ENCODE assay signal across 26 cellular contexts in the genomic region with DNA sequence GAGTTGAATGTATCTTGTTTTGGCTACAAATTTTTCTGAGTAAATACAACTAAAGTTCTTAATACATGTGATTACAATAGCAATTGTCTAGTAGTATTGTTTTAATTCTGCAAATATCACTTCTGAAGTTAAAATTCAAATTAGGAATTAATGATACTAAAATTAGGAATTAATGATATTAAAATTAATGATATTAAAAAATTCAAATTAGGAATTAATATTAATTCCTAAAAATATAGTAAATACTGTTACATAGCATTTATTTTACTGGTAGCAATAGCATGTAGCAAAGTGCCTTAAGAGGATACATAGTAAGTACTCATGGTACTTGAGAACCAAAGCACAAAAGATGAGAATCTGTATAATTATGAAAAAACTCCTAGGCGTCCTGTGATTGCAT.
"Had no signal": no experiment of that assay in that cellular context is flagged by ENCODE, and none has a peak within 500 bp of the region (broad histone marks: within the 10 kb centered on the region; RNA-seq: fewer than 3 reads in every experiment).

No MANE protein-coding gene starts in this region.

- H3K27me3 ChIP-seq: heart right ventricle, hepatocyte, left lung, neutrophil, spleen, tibial nerve, vagina had no signal

- H3K27ac Mint-ChIP-seq: naive thymus-derived CD8-positive, alpha-beta T cell; nephron; stimulated activated effector memory CD8-positive, alpha-beta T cell treated with anti-CD3 and anti-CD28 coated beads, Interleukin-12 subunit alpha, Interleukin-12 subunit beta, amount 100 ng/mL, for 72 hours; stimulated activated naive CD8-positive, alpha-beta T cell treated with anti-CD3 and anti-CD28 coated beads, Interleukin-15, Interleukin-2, amounts not matched to agents 100 ng/mL and 50 ng/mL, for 24 hours; type B pancreatic cell had no signal

- ATAC-seq: heart right ventricle; left colon; left lung; lower lobe of right lung; naive thymus-derived CD8-positive, alpha-beta T cell; right cardiac atrium; sciatic nerve; stimulated activated effector memory CD8-positive, alpha-beta T cell treated with anti-CD3 and anti-CD28 coated beads, Interleukin-12 subunit alpha, Interleukin-12 subunit beta, amount 100 ng/mL, for 72 hours had no signal

- FAIRE-seq: keratinocyte had no signal

- H3K4me1 ChIP-seq: left lung, lower lobe of right lung, prostate gland, spleen, tibial nerve, vagina had no signal

- H3K27ac ChIP-seq: hepatocyte, left lung, lower lobe of right lung, neutrophil, prostate gland, skin epidermis, spleen, tibial nerve, vagina had no signal

- H3K9me3 ChIP-seq: left lung, lower lobe of right lung, neutrophil, prostate gland, vagina had no signal

- H3K27me3 Mint-ChIP-seq: naive thymus-derived CD8-positive, alpha-beta T cell; stimulated activated naive CD8-positive, alpha-beta T cell treated with anti-CD3 and anti-CD28 coated beads, Interleukin-15, Interleukin-2, amounts not matched to agents 100 ng/mL and 50 ng/mL, for 24 hours; type B pancreatic cell had no signal

- H3K4me1 Mint-ChIP-seq: nephron; neural crest cell; stimulated activated effector memory CD8-positive, alpha-beta T cell treated with anti-CD3 and anti-CD28 coated beads, Interleukin-12 subunit alpha, Interleukin-12 subunit beta, amount 100 ng/mL, for 72 hours had no signal

- H2AFZ ChIP-seq: hepatocyte had no signal

- H3K4me3 Mint-ChIP-seq: naive thymus-derived CD8-positive, alpha-beta T cell; nephron; neural crest cell; stimulated activated effector memory CD8-positive, alpha-beta T cell treated with anti-CD3 and anti-CD28 coated beads, Interleukin-12 subunit alpha, Interleukin-12 subunit beta, amount 100 ng/mL, for 72 hours; stimulated activated naive CD8-positive, alpha-beta T cell treated with anti-CD3 and anti-CD28 coated beads, Interleukin-15, Interleukin-2, amounts not matched to agents 100 ng/mL and 50 ng/mL, for 24 hours; type B pancreatic cell had no signal

- H3K4me2 ChIP-seq: hepatocyte had no signal

- H3K4me3 ChIP-seq: heart right ventricle, hepatocyte, left lung, lower lobe of right lung, prostate gland, skin epidermis, spleen, tibial nerve, vagina had no signal

- H3K79me2 ChIP-seq: hepatocyte had no signal

- DNase-seq: heart right ventricle; left colon; left lung; lower lobe of right lung; mammary epithelial cell; mesenchymal stem cell; naive thymus-derived CD8-positive, alpha-beta T cell; occipital lobe; retina; right cardiac atrium; spleen; stimulated activated CD4-positive, alpha-beta T cell treated with anti-CD3 and anti-CD28 coated beads, Interleukin-4, amount 100 ng/mL, for 24 hours; stimulated activated naive CD4-positive, alpha-beta T cell had no signal

- H3K9me3 Mint-ChIP-seq: stimulated activated effector memory CD8-positive, alpha-beta T cell treated with anti-CD3 and anti-CD28 coated beads, Interleukin-12 subunit alpha, Interleukin-12 subunit beta, amount 100 ng/mL, for 72 hours had no signal
